In genomic region chr2:205448189-205448588, GRCh38 we compare ENCODE assay signal across 7 cellular contexts.
"Had no signal": no experiment of that assay in that cellular context is flagged by ENCODE, and none has a peak within 500 bp of the region (broad histone marks: within the 10 kb centered on the region; RNA-seq: fewer than 3 reads in every experiment).

No MANE protein-coding gene starts in this region.

- H3K4me3 ChIP-seq: K562 had no signal

- H3K4me2 ChIP-seq: KMS-11 had no signal

- H3K4me3 Mint-ChIP-seq: IgD-negative memory B cell had no signal

- DNase-seq: KBM-7, KG1 had no signal

- ATAC-seq: K562 had no signal

- H3K27ac Mint-ChIP-seq: IgD-negative memory B cell had no signal

- H3K27ac ChIP-seq: HL-60, KMS-11 had no signal

- H3K27me3 Mint-ChIP-seq: IgD-negative memory B cell had no signal

- H3K4me1 Mint-ChIP-seq: IgD-negative memory B cell had no signal

- FAIRE-seq: HTR-8/SVneo, K562 had no signal

- H3K9ac ChIP-seq: KMS-11 had no signal
